Comparison of ENCODE assay signal across 1 cellular context in the genomic region with DNA sequence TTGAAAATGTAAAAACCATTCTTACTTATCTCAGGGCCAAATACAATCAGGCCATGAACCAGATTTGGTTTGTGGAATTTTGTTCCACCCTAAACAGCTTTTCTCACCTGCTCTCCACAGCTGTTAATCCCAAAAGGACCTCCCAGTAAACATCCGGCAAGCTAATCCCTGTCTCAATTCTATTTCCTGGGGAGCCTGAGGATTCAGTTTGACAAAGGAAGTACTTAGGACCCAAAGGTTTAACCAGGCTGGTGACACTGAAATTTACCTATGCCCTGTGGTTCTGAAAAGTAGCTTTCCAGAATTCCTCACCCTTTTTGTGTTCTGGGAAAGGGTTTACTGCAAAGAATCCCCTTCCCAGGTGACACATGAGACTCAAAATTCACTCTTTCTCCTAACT.
TF ChIP-seq lines count a peak whose summit lies in the region.

No MANE protein-coding gene starts in this region.

TF ChIP-seq in IMR-90, 13 proteins besides CTCF, POLR2A, EP300 and RAD21:
- TF ChIP-seq CEBPB (IDR thresholded peaks at IDR 0.05; ENCODE audit: low read depth, low read length) (no peak), NFE2L2 (IDR thresholded peaks at IDR 0.05; ENCODE audit: low read depth, low read length) (no peak), MAZ (IDR thresholded peaks at IDR 0.05; ENCODE audit: borderline replicate concordance, low read depth, low read length) (no peak), BHLHE40 (IDR thresholded peaks at IDR 0.05; ENCODE audit: low read depth, low read length) (no peak), CHD1 (IDR thresholded peaks at IDR 0.05; ENCODE audit: low read depth, low read length) (no peak)
TF ChIP-seq in IMR-90: peak in this region for 0.
